ENCODE assay signal across 23 cellular contexts in the genomic region with DNA sequence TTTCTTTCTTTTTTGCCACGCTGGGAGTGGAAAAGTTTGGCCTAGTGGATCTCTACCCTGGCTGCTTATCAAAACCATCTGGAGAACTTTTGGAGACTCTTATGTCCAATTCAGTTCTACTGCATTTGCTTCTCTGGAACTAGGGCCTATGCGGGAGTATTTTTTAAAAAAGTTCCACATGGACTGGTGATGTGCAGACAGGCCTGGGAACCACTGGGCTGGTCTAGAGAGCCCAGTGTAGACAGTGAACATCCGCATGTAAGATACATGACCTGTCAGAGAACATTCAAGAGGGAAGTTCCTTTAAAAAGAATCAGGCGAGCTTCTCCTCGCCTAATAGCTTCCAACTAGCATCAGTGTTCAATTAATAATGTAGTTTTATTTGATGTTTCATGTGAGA.
A peak's percentile ranks its signal among the peaks of the same experiment; 100 is the strongest.
DNase-seq lines count a peak whose midpoint lies in the region; ATAC-seq lines count a peak whose summit lies in the region.
"Had no signal": no experiment of that assay in that cellular context is flagged by ENCODE, and none has a peak within 500 bp of the region (broad histone marks: within the 10 kb centered on the region; RNA-seq: fewer than 3 reads in every experiment).

No MANE protein-coding gene starts in this region.

- H3K27ac ChIP-seq in right cardiac atrium (ENCODE audit: low read length) (no peak overlapping the region), caudate nucleus (ENCODE audit: low read depth, low read length) (no peak overlapping the region)
- H3K27ac ChIP-seq: 22Rv1, BLaER1, SJSA1 had no signal

- no peaks in the 10 kb centered on the region for H3K27me3 Mint-ChIP-seq in activated T-helper 17 cell treated with anti-CD3 and anti-CD28 coated beads, Interleukin-2, amount 50 U/mL, for 72 hours

- no peaks in the 10 kb centered on the region for H3K9me3 ChIP-seq in right cardiac atrium (ENCODE audit: control insufficient read depth, low read length)
- H3K9me3 ChIP-seq: BLaER1, Caco-2, MG63, SJSA1 had no signal

- peak overlapping the region; percentile 82 for H3K4me3 Mint-ChIP-seq in activated T-helper 17 cell treated with anti-CD3 and anti-CD28 coated beads, Interleukin-2, amount 50 U/mL, for 72 hours
- H3K4me3 Mint-ChIP-seq: CD8-positive, alpha-beta T cell had no signal

- 77% methylated on average over 5 of the region's 5 CpGs for WGBS in right cardiac atrium

- peaks cover 68% of the 10 kb centered on the region for H3K4me1 Mint-ChIP-seq in activated T-helper 17 cell treated with anti-CD3 and anti-CD28 coated beads, Interleukin-2, amount 50 U/mL, for 72 hours

- peaks cover 5% of the 10 kb centered on the region for H3K4me1 ChIP-seq in right cardiac atrium (ENCODE audit: control insufficient read depth, insufficient read depth, low read length)
- H3K4me1 ChIP-seq: BLaER1, Caco-2, SJSA1 had no signal

- no peak for DNase-seq in Right ventricle myocardium inferior (ENCODE audit: missing footprints)
- DNase-seq in right cardiac atrium = no peak
- peak; percentile 6 for DNase-seq in islet precursor cell
- no peak for DNase-seq in caudate nucleus (lab: John Stamatoyannopoulos, UW)
- no peak for DNase-seq in activated CD4-positive, alpha-beta T cell treated with anti-CD3 and anti-CD28 coated beads for 1 hour
- DNase-seq: Caco-2; CD8-positive, alpha-beta T cell; IMR-90; KG1; MG63; NCI-H146; NCI-H2029; NCI-H446; NCI-H524 treated with DMSO at 0.1 percent for 48 hours; NCI-H774; PC-3 had no signal

- ATAC-seq in Right ventricle myocardium inferior (peak; percentile 77), right cardiac atrium (no peak), GM21515 (IDR thresholded peaks at IDR 0.05; ENCODE audit: unreplicated experiment) (no peak)
- ATAC-seq in activated T-helper 17 cell treated with anti-CD3 and anti-CD28 coated beads, Interleukin-2, amount 50 U/mL, for 72 hours (replicated peaks) = no peak
- ATAC-seq: CD8-positive, alpha-beta T cell; GM12878; HCT116; PC-3 had no signal

- H3K27ac Mint-ChIP-seq in activated T-helper 17 cell treated with anti-CD3 and anti-CD28 coated beads, Interleukin-2, amount 50 U/mL, for 72 hours = no peak overlapping the region
- H3K27ac Mint-ChIP-seq: CD8-positive, alpha-beta T cell had no signal

- intact Hi-C loops in Right ventricle myocardium inferior (cut with DNase I) = no loop called here
- intact Hi-C loops in right cardiac atrium (cut with DNase I) = no loop called here

- H3K9me3 Mint-ChIP-seq in activated T-helper 17 cell treated with anti-CD3 and anti-CD28 coated beads, Interleukin-2, amount 50 U/mL, for 72 hours = no peaks in the 10 kb centered on the region
- H3K9me3 Mint-ChIP-seq: CD8-positive, alpha-beta T cell had no signal

- peaks cover 11% of the 10 kb centered on the region for H3K36me3 Mint-ChIP-seq in activated T-helper 17 cell treated with anti-CD3 and anti-CD28 coated beads, Interleukin-2, amount 50 U/mL, for 72 hours (ENCODE audit: low read depth)
- H3K36me3 Mint-ChIP-seq: CD8-positive, alpha-beta T cell had no signal

- H3K27me3 ChIP-seq in right cardiac atrium (ENCODE audit: control insufficient read depth, insufficient read depth) = no peaks in the 10 kb centered on the region
- H3K27me3 ChIP-seq: BLaER1, MG63, SJSA1 had no signal

- no peak overlapping the region for H3K4me3 ChIP-seq in right cardiac atrium (ENCODE audit: low read length)
- H3K4me3 ChIP-seq: BLaER1, GM12878, MG63, SJSA1 had no signal
